18 cellular contexts compared by ENCODE assay signal in the genomic region with DNA sequence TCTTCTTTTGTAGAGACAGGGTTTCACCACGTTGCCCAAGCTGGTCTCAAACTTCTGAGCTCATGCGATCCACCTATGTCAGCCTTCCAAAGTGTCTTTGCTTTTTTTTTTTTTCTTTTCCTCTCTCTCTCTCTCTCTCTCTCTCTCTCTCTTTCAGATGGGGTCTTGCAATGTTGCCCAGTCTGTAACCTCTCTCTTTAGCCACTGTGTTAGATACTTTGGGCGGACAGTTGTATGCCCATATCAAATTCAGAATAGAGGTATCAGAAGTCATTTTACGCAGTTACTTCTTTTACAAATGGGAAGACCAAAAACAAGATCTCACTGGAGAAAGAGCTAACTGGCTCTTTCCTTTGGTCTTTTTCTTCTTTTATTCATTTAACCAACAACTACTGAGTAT. TPM values are rescaled to one million over a fixed set of nuclear protein-coding genes. Genes with fewer than 3 reads are reported as not detected.
DNase-seq lines count a peak whose midpoint lies in the region; ATAC-seq, FAIRE-seq and TF ChIP-seq lines count a peak whose summit lies in the region.
"Had no signal": no experiment of that assay in that cellular context is flagged by ENCODE, and none has a peak within 500 bp of the region (broad histone marks: within the 10 kb centered on the region; RNA-seq: fewer than 3 reads in every experiment).

No MANE protein-coding gene starts in this region.

- no peaks in the 10 kb centered on the region for H3K9me3 Mint-ChIP-seq in activated CD8-positive, alpha-beta memory T cell treated with anti-CD3 and anti-CD28 coated beads, Interleukin-2, amount 10 ng/mL, durations not matched to agents 7 days and 5 days (ENCODE audit: low read depth)

- H2AFZ ChIP-seq in K562 (ENCODE audit: low read depth, low read length), result no peak overlapping the region

- H3K9me3 ChIP-seq in K562 (replicated peaks; ENCODE audit: control insufficient read depth, insufficient read depth, low read depth, low read length), result no peaks in the 10 kb centered on the region
- H3K9me3 ChIP-seq in muscle layer of duodenum (ENCODE audit: control insufficient read depth in 1 of 2, low read length in 2 of 2), result no peaks in the 10 kb centered on the region
- H3K9me3 ChIP-seq in thyroid gland, result no peaks in the 10 kb centered on the region
- H3K9me3 ChIP-seq: mucosa of descending colon had no signal

- WGBS in K562 (ENCODE audit: insufficient coverage, low coverage, missing lambda C conversion rate), result 79% methylated on average over 4 of the region's 4 CpGs
- 96 to 98% methylated on average over 4 of the region's 4 CpGs for WGBS in thyroid gland, 2 donors

- DNase-seq in activated CD8-positive, alpha-beta memory T cell treated with anti-CD3 and anti-CD28 coated beads, Interleukin-2, amount 10 ng/mL, durations not matched to agents 7 days and 5 days, result no peak
- DNase-seq in activated CD8-positive, alpha-beta memory T cell treated with anti-CD3 and anti-CD28 coated beads, Interleukin-2, amount 50 U/mL, for 4 hours, result no peak
- no peak for DNase-seq in K562 (ENCODE audit: extremely low read depth in 1 of 4, low spot score in 3 of 4)
- no peak for DNase-seq in thyroid gland
- DNase-seq in DMS 273 (lab: John Stamatoyannopoulos, UW; ENCODE audit: unreplicated experiment), result no peak
- no peak for DNase-seq in mesenteric fat pad (ENCODE audit: low spot score)
- no peak for DNase-seq in activated effector memory CD4-positive, alpha-beta T cell treated with anti-CD3 and anti-CD28 coated beads, Interleukin-2, amount 50 U/mL, for 16 hours
- DNase-seq: activated effector memory CD4-positive, alpha-beta T cell treated with Interleukin-2 at 50 U/mL for 16 hours; DND-41; Karpas-422; mucosa of descending colon; NK-92 treated with Interleukin-12 subunit alpha and Interleukin-12 subunit beta, amount 100 ng/mL, for 24 hours; right cardiac atrium had no signal

- no peak overlapping the region for H3K9ac ChIP-seq in K562 (ENCODE audit: insufficient read depth in 1 of 2, low read depth in 2 of 2, low read length in 2 of 2)

- TF ChIP-seq POLR2A in K562 (conservative IDR thresholded peaks at IDR 0.05) (no peak), thyroid gland (IDR thresholded peaks at IDR 0.05) (no peak)

- CTCF ChIA-PET in activated CD8-positive, alpha-beta memory T cell treated with anti-CD3 and anti-CD28 coated beads, Interleukin-2, amount 10 ng/mL, durations not matched to agents 7 days and 5 days (lab: Charles Lee), result interaction anchor here (0.7 to 1.3 kb wide), 2 partner anchors 9 to 77 kb away, joined by 3 to 4 read pairs; no protein-coding TSS in a partner anchor
- CTCF ChIA-PET in K562 (lab: Yijun Ruan, JAX; ENCODE audit: low intra/inter-chr PET ratio), result no interaction called here

- peak overlapping the region; percentile 27 for H3K4me3 Mint-ChIP-seq in activated CD8-positive, alpha-beta memory T cell treated with anti-CD3 and anti-CD28 coated beads, Interleukin-2, amount 10 ng/mL, durations not matched to agents 7 days and 5 days

- TF ChIP-seq CTCF in K562 (IDR thresholded peaks at IDR 0.05 in 2 of 3, conservative IDR thresholded peaks at IDR 0.05 in 1 of 3; ENCODE audit: insufficient read depth in 2 of 3, low read depth in 1 of 3, low read length in 3 of 3) (no peak), thyroid gland (IDR thresholded peaks at IDR 0.05) (no peak)

- no peak for FAIRE-seq in K562 (lab: Jason Lieb, UNC)

- H3K27ac ChIP-seq in K562 (ENCODE audit: extremely low read depth, low read depth, low read length), result no peak overlapping the region
- H3K27ac ChIP-seq in muscle layer of duodenum (ENCODE audit: low read length), result peak overlapping the region; percentile 70
- H3K27ac ChIP-seq in thyroid gland, result peak overlapping the region; percentile 83 to 96 (median 90)

- no peak for ATAC-seq in activated CD8-positive, alpha-beta memory T cell treated with anti-CD3 and anti-CD28 coated beads, Interleukin-2, amount 10 ng/mL, durations not matched to agents 7 days and 5 days
- ATAC-seq in K562, result no peak
- ATAC-seq: activated CD4-positive, CD25-positive, alpha-beta regulatory T cell treated with anti-CD3 and anti-CD28 coated beads, Interleukin-2, amount 50 U/mL, for 24 hours; esophagus mucosa had no signal

- H3K36me3 ChIP-seq in K562 (ENCODE audit: control insufficient read depth, insufficient read depth, low read length) (no peaks in the 10 kb centered on the region), muscle layer of duodenum (ENCODE audit: control insufficient read depth in 1 of 2, insufficient read depth in 2 of 2, low read length in 2 of 2) (peaks cover 9% of the 10 kb centered on the region in 2 donors), thyroid gland (peaks cover 4 to 10% of the 10 kb centered on the region in 2 donors)

- H3K4me3 ChIP-seq in K562 (no peak overlapping the region), muscle layer of duodenum (ENCODE audit: low read depth in 1 of 2, low read length in 2 of 2) (peak overlapping the region in 1 of 2 donors; percentile 17), thyroid gland (replicated peaks in 1 of 3) (no peak overlapping the region)
- H3K4me3 ChIP-seq: mucosa of descending colon had no signal

- H3K36me3 Mint-ChIP-seq in activated CD8-positive, alpha-beta memory T cell treated with anti-CD3 and anti-CD28 coated beads, Interleukin-2, amount 10 ng/mL, durations not matched to agents 7 days and 5 days, result peaks cover 5% of the 10 kb centered on the region

- intact Hi-C loops in K562 (cut with micrococcal nuclease), result no loop called here
- intact Hi-C loops in thyroid gland (cut with DNase I), result no loop called here

- H3K4me1 Mint-ChIP-seq in activated CD8-positive, alpha-beta memory T cell treated with anti-CD3 and anti-CD28 coated beads, Interleukin-2, amount 10 ng/mL, durations not matched to agents 7 days and 5 days, result peaks cover 18% of the 10 kb centered on the region

- TF ChIP-seq RAD21 in K562 (CRISPR knock-in tag; conservative IDR thresholded peaks at IDR 0.05 in 1 of 2, IDR thresholded peaks at IDR 0.05 in 1 of 2), result no peak

- POLR2A ChIA-PET in K562 (lab: Yijun Ruan, JAX), result no interaction called here

- in situ Hi-C loops in K562 (cut with MboI), result no loop called here

- BruUV-seq in K562 (replicated peaks; lab: Mats Ljungman, UMichigan), result no TSS peak

- no peaks in the 10 kb centered on the region for H3K9me1 ChIP-seq in K562 (ENCODE audit: control insufficient read depth, insufficient read depth, low read length)

- H4K20me1 ChIP-seq in K562 (replicated peaks; ENCODE audit: control insufficient read depth, insufficient read depth, low read length), result no peaks in the 10 kb centered on the region

- TF ChIP-seq EP300 in K562 (IDR thresholded peaks at IDR 0.05; ENCODE audit: low read length), result no peak

- H3K79me2 ChIP-seq in K562 (ENCODE audit: control insufficient read depth, insufficient read depth, low read length), result no peaks in the 10 kb centered on the region

- H3K4me2 ChIP-seq in K562 (ENCODE audit: insufficient read depth, low read length), result no peak overlapping the region

- H3K27me3 Mint-ChIP-seq in activated CD8-positive, alpha-beta memory T cell treated with anti-CD3 and anti-CD28 coated beads, Interleukin-2, amount 10 ng/mL, durations not matched to agents 7 days and 5 days, result no peaks in the 10 kb centered on the region

- H3K4me1 ChIP-seq in K562 (replicated peaks in 1 of 2; ENCODE audit: control insufficient read depth in 2 of 2, insufficient read depth in 2 of 2, low read length in 2 of 2) (peaks cover 0 to 2% of the 10 kb centered on the region in 2 experiments; a peak in 2 of 5 replicates), muscle layer of duodenum (ENCODE audit: control insufficient read depth in 1 of 2, insufficient read depth in 2 of 2, low read length in 2 of 2) (peaks cover 0 to 13% of the 10 kb centered on the region in 2 donors), thyroid gland (peaks cover 49 to 80% of the 10 kb centered on the region in 2 donors)

- peak overlapping the region; percentile 69 for H3K27ac Mint-ChIP-seq in activated CD8-positive, alpha-beta memory T cell treated with anti-CD3 and anti-CD28 coated beads, Interleukin-2, amount 10 ng/mL, durations not matched to agents 7 days and 5 days

- H3K27me3 ChIP-seq in K562 (ENCODE audit: control insufficient read depth in 2 of 2, insufficient read depth in 2 of 2, low read length in 2 of 2), result no peaks in the 10 kb centered on the region
- H3K27me3 ChIP-seq in muscle layer of duodenum (ENCODE audit: low read depth, low read length), result no peaks in the 10 kb centered on the region
- no peaks in the 10 kb centered on the region for H3K27me3 ChIP-seq in thyroid gland

RNA-seq across cellular contexts. Expression of a gene that starts 6.7 kb away (rescaled TPM):
- 1 to 10 TPM; 8.9 to 9.7 TPM for total RNA-seq in activated CD8-positive, alpha-beta memory T cell treated with anti-CD3 and anti-CD28 coated beads, Interleukin-2, amount 10 ng/mL, durations not matched to agents 7 days and 5 days
- 3.2 and 4.8 TPM in 2 replicates for total RNA-seq in K562 (2011; cell fraction: chromatin; rRNA removed; ENCODE audit: low replicate concordance)
- total RNA-seq in K562 (2011; cell fraction: nucleolus; rRNA removed), result 1.7 and 1.8 TPM in 2 replicates
- 4.2 and 4.4 TPM in 2 replicates for total RNA-seq in K562 (2011; cell fraction: nucleoplasm; rRNA removed)
- 2.3 and 2.7 TPM in 2 replicates for total RNA-seq in K562 (2014; rRNA removed)
- 1.3 and 1.8 TPM in 2 replicates for total RNA-seq in K562 (2014; rRNA removed; fragmentation: Illumina TruSeq; extraction: Trizol)
- total RNA-seq in K562 (2015; rRNA removed; fragmentation: Illumina TruSeq; extraction: Trizol), result 1.3 and 1.6 TPM in 2 replicates
- 8.3 and 8.6 TPM in 2 replicates for total RNA-seq in K562 (2021)
- 2.4 and 5.2 TPM in 2 replicates for polyA plus RNA-seq in K562 (2011; rRNA removed)
- 2.8 and 5.6 TPM in 2 replicates for polyA plus RNA-seq in K562 (2011; cell fraction: cytosol; rRNA removed)
- 2.6 and 3.0 TPM in 2 replicates for polyA plus RNA-seq in K562 (2011; cell fraction: nucleus; rRNA removed)
- polyA plus RNA-seq in K562 (2012), result 9.0 and 17.5 TPM in 2 replicates
- 10.1 and 11.1 TPM in 2 replicates for polyA plus RNA-seq in K562 (2014; fragmentation: Illumina TruSeq; extraction: Trizol)
- polyA plus RNA-seq in K562 (2014; fragmentation: Nextera tagmentation; extraction: Ambion mirVana), result 1 to 10 TPM; 1.1 to 1.4 TPM
- polyA plus RNA-seq in K562 (2014; rRNA removed), result 5.1 and 5.4 TPM in 2 replicates
- polyA minus RNA-seq in K562 (2011; rRNA and poly(A)+ RNA removed), result 4.2 and 5.4 TPM in 2 replicates
- polyA minus RNA-seq in K562 (2011; cell fraction: cytosol; rRNA and poly(A)+ RNA removed), result 4.4 and 4.7 TPM in 2 replicates
- 1.8 and 3.0 TPM in 2 replicates for polyA minus RNA-seq in K562 (2011; cell fraction: nucleus; rRNA and poly(A)+ RNA removed)
- total RNA-seq in thyroid gland, result 100 to 1,000 TPM in 1 of 4 donors, 10 to 100 TPM in 3; 80.4 to 125 (median 91.3) TPM
- total RNA-seq in mesenteric fat pad, result 83.8 TPM

RNA-seq across cellular contexts. Expression of a gene that starts 41.4 kb away (rescaled TPM):
- not detected for total RNA-seq in activated CD8-positive, alpha-beta memory T cell treated with anti-CD3 and anti-CD28 coated beads, Interleukin-2, amount 10 ng/mL, durations not matched to agents 7 days and 5 days
- total RNA-seq in K562 (2011; cell fraction: chromatin; rRNA removed; ENCODE audit: low replicate concordance), result not detected in 2 replicates
- total RNA-seq in K562 (2011; cell fraction: nucleolus; rRNA removed), result not detected in 2 replicates
- not detected in 2 replicates for total RNA-seq in K562 (2011; cell fraction: nucleoplasm; rRNA removed)
- total RNA-seq in K562 (2014; rRNA removed), result not detected in 2 replicates
- not detected in 2 replicates for total RNA-seq in K562 (2014; rRNA removed; fragmentation: Illumina TruSeq; extraction: Trizol)
- not detected in 2 replicates for total RNA-seq in K562 (2015; rRNA removed; fragmentation: Illumina TruSeq; extraction: Trizol)
- total RNA-seq in K562 (2021), result not detected in 2 replicates
- polyA plus RNA-seq in K562 (2011; rRNA removed), result 0.08 TPM in 1 of 2 replicates, not detected in the other
- not detected in 2 replicates for polyA plus RNA-seq in K562 (2011; cell fraction: cytosol; rRNA removed)
- not detected in 2 replicates for polyA plus RNA-seq in K562 (2011; cell fraction: nucleus; rRNA removed)
- 0.86 and 1.0 TPM in 2 replicates for polyA plus RNA-seq in K562 (2012)
- not detected in 2 replicates for polyA plus RNA-seq in K562 (2014; fragmentation: Illumina TruSeq; extraction: Trizol)
- polyA plus RNA-seq in K562 (2014; fragmentation: Nextera tagmentation; extraction: Ambion mirVana), result 1 to 10 TPM; 1.0 to 1.1 TPM
- not detected in 2 replicates for polyA plus RNA-seq in K562 (2014; rRNA removed)
- polyA minus RNA-seq in K562 (2011; rRNA and poly(A)+ RNA removed), result not detected in 2 replicates
- not detected in 2 replicates for polyA minus RNA-seq in K562 (2011; cell fraction: cytosol; rRNA and poly(A)+ RNA removed)
- not detected in 2 replicates for polyA minus RNA-seq in K562 (2011; cell fraction: nucleus; rRNA and poly(A)+ RNA removed)
- total RNA-seq in thyroid gland, result not detected
- total RNA-seq in mesenteric fat pad, result not detected
- total RNA-seq: cerebellum, esophagus mucosa, mucosa of descending colon, right cardiac atrium, SK-MEL-5 had no signal
- polyA plus RNA-seq: right cardiac atrium had no signal

RNA-seq across cellular contexts. Expression of a gene that starts 50.8 kb away (rescaled TPM):
- total RNA-seq in activated CD8-positive, alpha-beta memory T cell treated with anti-CD3 and anti-CD28 coated beads, Interleukin-2, amount 10 ng/mL, durations not matched to agents 7 days and 5 days, result 1 to 10 TPM; 4.7 to 5.0 TPM
- 7.7 and 8.2 TPM in 2 replicates for total RNA-seq in K562 (2011; cell fraction: chromatin; rRNA removed; ENCODE audit: low replicate concordance)
- total RNA-seq in K562 (2011; cell fraction: nucleolus; rRNA removed), result 9.3 and 10.3 TPM in 2 replicates
- 9.8 and 13.1 TPM in 2 replicates for total RNA-seq in K562 (2011; cell fraction: nucleoplasm; rRNA removed)
- 1.3 and 2.4 TPM in 2 replicates for total RNA-seq in K562 (2014; rRNA removed)
- 2.2 and 2.6 TPM in 2 replicates for total RNA-seq in K562 (2014; rRNA removed; fragmentation: Illumina TruSeq; extraction: Trizol)
- total RNA-seq in K562 (2015; rRNA removed; fragmentation: Illumina TruSeq; extraction: Trizol), result 1.6 and 2.0 TPM in 2 replicates
- 2.2 and 2.3 TPM in 2 replicates for total RNA-seq in K562 (2021)
- 4.3 and 7.0 TPM in 2 replicates for polyA plus RNA-seq in K562 (2011; rRNA removed)
- 2.3 and 5.7 TPM in 2 replicates for polyA plus RNA-seq in K562 (2011; cell fraction: cytosol; rRNA removed)
- 2.8 and 3.7 TPM in 2 replicates for polyA plus RNA-seq in K562 (2011; cell fraction: nucleus; rRNA removed)
- 1.7 and 1.8 TPM in 2 replicates for polyA plus RNA-seq in K562 (2012)
- 1.9 and 2.0 TPM in 2 replicates for polyA plus RNA-seq in K562 (2014; fragmentation: Illumina TruSeq; extraction: Trizol)
- polyA plus RNA-seq in K562 (2014; fragmentation: Nextera tagmentation; extraction: Ambion mirVana), result 1 to 10 TPM in 1 of 2 experiments, under 1 TPM in 1; 1.00 to 2.3 TPM
- 1.6 and 2.0 TPM in 2 replicates for polyA plus RNA-seq in K562 (2014; rRNA removed)
- polyA minus RNA-seq in K562 (2011; rRNA and poly(A)+ RNA removed), result 12.1 and 18.7 TPM in 2 replicates
- 4.9 and 6.5 TPM in 2 replicates for polyA minus RNA-seq in K562 (2011; cell fraction: cytosol; rRNA and poly(A)+ RNA removed)
- polyA minus RNA-seq in K562 (2011; cell fraction: nucleus; rRNA and poly(A)+ RNA removed), result 4.2 and 12.6 TPM in 2 replicates
- total RNA-seq in thyroid gland, result 10 to 100 TPM; 15.7 to 23.2 (median 19.3) TPM
- total RNA-seq in mesenteric fat pad, result 8.0 TPM
